Comparison of ENCODE assay signal across 1 cellular context in the genomic region with DNA sequence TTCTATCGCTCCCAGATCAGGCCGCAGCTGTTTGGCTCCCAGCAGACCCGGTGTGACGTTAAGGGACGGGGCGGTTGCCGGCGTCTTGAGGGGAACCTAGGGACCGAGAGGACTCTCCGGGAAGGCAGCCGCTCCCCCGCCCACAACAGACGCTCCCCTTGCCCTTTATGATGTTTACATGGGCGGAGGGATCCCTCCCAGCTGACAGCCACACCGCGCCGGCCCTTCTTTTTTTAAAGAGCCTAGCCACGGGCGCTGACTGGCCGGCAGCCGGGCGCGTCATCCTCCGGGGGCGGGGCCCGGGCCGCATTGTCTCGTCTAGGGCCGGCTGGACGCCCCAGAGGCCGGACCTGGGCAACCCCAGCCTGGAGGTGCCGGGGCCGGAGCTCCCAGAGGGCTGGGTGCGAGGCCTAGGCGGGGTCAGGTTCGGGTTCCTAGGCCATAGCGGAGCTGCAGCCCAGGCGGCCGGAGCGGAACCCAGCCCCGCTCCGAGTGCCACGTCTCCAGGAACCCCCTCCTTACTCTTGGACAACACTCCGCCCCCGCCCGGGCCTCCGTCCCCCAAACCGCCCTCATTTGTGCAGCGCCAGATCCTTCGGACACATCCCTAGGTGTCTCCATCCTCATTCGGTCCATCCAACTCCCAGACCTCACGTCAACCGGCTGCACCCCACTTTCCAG.
TF ChIP-seq lines count a peak whose summit lies in the region.

Gene PCAT6 (plus strand): TSS at position 340 of the 681 bp plus-strand sequence.

TF ChIP-seq in HepG2, 621 proteins besides CTCF, POLR2A, EP300 and RAD21 (continued from another document and continues in another):
- TF ChIP-seq, protein P1, sequence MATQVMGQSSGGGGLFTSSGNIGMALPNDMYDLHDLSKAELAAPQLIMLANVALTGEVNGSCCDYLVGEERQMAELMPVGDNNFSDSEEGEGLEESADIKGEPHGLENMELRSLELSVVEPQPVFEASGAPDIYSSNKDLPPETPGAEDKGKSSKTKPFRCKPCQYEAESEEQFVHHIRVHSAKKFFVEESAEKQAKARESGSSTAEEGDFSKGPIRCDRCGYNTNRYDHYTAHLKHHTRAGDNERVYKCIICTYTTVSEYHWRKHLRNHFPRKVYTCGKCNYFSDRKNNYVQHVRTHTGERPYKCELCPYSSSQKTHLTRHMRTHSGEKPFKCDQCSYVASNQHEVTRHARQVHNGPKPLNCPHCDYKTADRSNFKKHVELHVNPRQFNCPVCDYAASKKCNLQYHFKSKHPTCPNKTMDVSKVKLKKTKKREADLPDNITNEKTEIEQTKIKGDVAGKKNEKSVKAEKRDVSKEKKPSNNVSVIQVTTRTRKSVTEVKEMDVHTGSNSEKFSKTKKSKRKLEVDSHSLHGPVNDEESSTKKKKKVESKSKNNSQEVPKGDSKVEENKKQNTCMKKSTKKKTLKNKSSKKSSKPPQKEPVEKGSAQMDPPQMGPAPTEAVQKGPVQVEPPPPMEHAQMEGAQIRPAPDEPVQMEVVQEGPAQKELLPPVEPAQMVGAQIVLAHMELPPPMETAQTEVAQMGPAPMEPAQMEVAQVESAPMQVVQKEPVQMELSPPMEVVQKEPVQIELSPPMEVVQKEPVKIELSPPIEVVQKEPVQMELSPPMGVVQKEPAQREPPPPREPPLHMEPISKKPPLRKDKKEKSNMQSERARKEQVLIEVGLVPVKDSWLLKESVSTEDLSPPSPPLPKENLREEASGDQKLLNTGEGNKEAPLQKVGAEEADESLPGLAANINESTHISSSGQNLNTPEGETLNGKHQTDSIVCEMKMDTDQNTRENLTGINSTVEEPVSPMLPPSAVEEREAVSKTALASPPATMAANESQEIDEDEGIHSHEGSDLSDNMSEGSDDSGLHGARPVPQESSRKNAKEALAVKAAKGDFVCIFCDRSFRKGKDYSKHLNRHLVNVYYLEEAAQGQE (IDR thresholded peaks at IDR 0.05; ENCODE audit: borderline replicate concordance in 1 of 2, low read depth in 1 of 2, low read length in 2 of 2): 0 out of 4 replicates have a peak, but pooled peaks of 1 of the 2 experiments have one; percentile 6
- TF ChIP-seq NR2F1 (CRISPR knock-in tag; IDR thresholded peaks at IDR 0.05) (0 out of 4 replicates have a peak, but pooled peaks of 1 of the 2 experiments have one; percentile 27), ZNF597 (CRISPR knock-in tag; IDR thresholded peaks at IDR 0.05) (no peak), ZNF781 (CRISPR knock-in tag; IDR thresholded peaks at IDR 0.05; ENCODE audit: borderline replicate concordance, not compliant biosample characterization) (no peak), ZNF605 (CRISPR knock-in tag; IDR thresholded peaks at IDR 0.05) (peak; percentile 67), BRF2 (CRISPR knock-in tag; IDR thresholded peaks at IDR 0.05) (0 out of 2 replicates have a peak, but pooled peaks have one; percentile 55), HIVEP1 (CRISPR knock-in tag; IDR thresholded peaks at IDR 0.05) (peak; percentile 76), MTA3 (CRISPR knock-in tag; IDR thresholded peaks at IDR 0.05) (no peak), SMAD9 (CRISPR knock-in tag; IDR thresholded peaks at IDR 0.05) (0 out of 2 replicates have a peak, but pooled peaks have one; percentile 56), HNF4A (CRISPR knock-in tag; IDR thresholded peaks at IDR 0.05) (peak; percentile 13; the same call in 1 of the 2 replicates), EHMT2 (IDR thresholded peaks at IDR 0.05; ENCODE audit: borderline replicate concordance, low read depth, low read length) (no peak), CHD4 (IDR thresholded peaks at IDR 0.05; ENCODE audit: borderline replicate concordance, low read length) (0 out of 2 replicates have a peak, but pooled peaks have one; percentile 9), ZBTB42 (CRISPR knock-in tag; IDR thresholded peaks at IDR 0.05) (peak; percentile 61; the same call in 1 of the 2 replicates), KLF15 (CRISPR knock-in tag; IDR thresholded peaks at IDR 0.05; ENCODE audit: borderline replicate concordance) (peak; percentile 10; the same call in 1 of the 2 replicates), ZNF720 (CRISPR knock-in tag; IDR thresholded peaks at IDR 0.05) (no peak)
- TF ChIP-seq, protein P2, sequence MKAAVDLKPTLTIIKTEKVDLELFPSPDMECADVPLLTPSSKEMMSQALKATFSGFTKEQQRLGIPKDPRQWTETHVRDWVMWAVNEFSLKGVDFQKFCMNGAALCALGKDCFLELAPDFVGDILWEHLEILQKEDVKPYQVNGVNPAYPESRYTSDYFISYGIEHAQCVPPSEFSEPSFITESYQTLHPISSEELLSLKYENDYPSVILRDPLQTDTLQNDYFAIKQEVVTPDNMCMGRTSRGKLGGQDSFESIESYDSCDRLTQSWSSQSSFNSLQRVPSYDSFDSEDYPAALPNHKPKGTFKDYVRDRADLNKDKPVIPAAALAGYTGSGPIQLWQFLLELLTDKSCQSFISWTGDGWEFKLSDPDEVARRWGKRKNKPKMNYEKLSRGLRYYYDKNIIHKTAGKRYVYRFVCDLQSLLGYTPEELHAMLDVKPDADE (CRISPR knock-in tag; IDR thresholded peaks at IDR 0.05): no peak
- TF ChIP-seq, protein P3, sequence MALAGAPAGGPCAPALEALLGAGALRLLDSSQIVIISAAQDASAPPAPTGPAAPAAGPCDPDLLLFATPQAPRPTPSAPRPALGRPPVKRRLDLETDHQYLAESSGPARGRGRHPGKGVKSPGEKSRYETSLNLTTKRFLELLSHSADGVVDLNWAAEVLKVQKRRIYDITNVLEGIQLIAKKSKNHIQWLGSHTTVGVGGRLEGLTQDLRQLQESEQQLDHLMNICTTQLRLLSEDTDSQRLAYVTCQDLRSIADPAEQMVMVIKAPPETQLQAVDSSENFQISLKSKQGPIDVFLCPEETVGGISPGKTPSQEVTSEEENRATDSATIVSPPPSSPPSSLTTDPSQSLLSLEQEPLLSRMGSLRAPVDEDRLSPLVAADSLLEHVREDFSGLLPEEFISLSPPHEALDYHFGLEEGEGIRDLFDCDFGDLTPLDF (CRISPR knock-in tag; IDR thresholded peaks at IDR 0.05): peak; percentile 58
- TF ChIP-seq, protein P4, sequence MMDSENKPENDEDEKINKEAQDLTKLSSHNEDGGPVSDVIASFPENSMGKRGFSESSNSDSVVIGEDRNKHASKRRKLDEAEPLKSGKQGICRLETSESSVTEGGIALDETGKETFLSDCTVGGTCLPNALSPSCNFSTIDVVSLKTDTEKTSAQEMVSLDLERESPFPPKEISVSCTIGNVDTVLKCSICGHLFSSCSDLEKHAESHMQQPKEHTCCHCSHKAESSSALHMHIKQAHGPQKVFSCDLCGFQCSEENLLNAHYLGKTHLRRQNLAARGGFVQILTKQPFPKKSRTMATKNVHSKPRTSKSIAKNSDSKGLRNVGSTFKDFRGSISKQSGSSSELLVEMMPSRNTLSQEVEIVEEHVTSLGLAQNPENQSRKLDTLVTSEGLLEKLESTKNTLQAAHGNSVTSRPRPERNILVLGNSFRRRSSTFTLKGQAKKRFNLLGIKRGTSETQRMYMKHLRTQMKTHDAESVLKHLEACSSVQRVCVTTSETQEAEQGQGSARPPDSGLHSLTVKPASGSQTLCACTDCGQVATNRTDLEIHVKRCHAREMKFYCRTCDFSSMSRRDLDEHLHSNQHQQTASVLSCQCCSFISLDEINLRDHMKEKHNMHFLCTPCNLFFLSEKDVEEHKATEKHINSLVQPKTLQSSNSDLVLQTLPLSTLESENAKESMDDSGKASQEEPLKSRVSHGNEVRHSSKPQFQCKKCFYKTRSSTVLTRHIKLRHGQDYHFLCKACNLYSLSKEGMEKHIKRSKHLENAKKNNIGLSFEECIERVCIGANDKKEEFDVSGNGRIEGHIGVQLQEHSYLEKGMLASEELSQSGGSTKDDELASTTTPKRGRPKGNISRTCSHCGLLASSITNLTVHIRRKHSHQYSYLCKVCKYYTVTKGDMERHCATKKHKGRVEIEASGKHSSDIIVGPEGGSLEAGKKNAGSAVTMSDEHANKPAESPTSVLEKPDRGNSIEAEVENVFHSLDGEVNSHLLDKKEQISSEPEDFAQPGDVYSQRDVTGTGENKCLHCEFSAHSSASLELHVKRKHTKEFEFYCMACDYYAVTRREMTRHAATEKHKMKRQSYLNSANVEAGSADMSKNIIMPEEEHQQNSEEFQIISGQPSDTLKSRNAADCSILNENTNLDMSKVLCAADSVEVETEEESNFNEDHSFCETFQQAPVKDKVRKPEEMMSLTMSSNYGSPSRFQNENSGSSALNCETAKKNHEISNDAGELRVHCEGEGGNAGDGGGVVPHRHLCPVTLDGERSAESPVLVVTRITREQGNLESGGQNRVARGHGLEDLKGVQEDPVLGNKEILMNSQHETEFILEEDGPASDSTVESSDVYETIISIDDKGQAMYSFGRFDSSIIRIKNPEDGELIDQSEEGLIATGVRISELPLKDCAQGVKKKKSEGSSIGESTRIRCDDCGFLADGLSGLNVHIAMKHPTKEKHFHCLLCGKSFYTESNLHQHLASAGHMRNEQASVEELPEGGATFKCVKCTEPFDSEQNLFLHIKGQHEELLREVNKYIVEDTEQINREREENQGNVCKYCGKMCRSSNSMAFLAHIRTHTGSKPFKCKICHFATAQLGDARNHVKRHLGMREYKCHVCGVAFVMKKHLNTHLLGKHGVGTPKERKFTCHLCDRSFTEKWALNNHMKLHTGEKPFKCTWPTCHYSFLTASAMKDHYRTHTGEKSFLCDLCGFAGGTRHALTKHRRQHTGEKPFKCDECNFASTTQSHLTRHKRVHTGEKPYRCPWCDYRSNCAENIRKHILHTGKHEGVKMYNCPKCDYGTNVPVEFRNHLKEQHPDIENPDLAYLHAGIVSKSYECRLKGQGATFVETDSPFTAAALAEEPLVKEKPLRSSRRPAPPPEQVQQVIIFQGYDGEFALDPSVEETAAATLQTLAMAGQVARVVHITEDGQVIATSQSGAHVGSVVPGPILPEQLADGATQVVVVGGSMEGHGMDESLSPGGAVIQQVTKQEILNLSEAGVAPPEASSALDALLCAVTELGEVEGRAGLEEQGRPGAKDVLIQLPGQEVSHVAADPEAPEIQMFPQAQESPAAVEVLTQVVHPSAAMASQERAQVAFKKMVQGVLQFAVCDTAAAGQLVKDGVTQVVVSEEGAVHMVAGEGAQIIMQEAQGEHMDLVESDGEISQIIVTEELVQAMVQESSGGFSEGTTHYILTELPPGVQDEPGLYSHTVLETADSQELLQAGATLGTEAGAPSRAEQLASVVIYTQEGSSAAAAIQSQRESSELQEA (CRISPR knock-in tag; IDR thresholded peaks at IDR 0.05; ENCODE audit: not compliant biosample characterization): peak; percentile 51
- TF ChIP-seq, protein P5, sequence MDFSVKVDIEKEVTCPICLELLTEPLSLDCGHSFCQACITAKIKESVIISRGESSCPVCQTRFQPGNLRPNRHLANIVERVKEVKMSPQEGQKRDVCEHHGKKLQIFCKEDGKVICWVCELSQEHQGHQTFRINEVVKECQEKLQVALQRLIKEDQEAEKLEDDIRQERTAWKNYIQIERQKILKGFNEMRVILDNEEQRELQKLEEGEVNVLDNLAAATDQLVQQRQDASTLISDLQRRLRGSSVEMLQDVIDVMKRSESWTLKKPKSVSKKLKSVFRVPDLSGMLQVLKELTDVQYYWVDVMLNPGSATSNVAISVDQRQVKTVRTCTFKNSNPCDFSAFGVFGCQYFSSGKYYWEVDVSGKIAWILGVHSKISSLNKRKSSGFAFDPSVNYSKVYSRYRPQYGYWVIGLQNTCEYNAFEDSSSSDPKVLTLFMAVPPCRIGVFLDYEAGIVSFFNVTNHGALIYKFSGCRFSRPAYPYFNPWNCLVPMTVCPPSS (IDR thresholded peaks at IDR 0.05): no peak
- TF ChIP-seq, protein P6, sequence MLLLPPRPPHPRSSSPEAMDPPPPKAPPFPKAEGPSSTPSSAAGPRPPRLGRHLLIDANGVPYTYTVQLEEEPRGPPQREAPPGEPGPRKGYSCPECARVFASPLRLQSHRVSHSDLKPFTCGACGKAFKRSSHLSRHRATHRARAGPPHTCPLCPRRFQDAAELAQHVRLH (CRISPR knock-in tag; IDR thresholded peaks at IDR 0.05; ENCODE audit: borderline replicate concordance, low read depth): peak; percentile 52; the same call in 1 of the 2 replicates
- TF ChIP-seq, protein P7, sequence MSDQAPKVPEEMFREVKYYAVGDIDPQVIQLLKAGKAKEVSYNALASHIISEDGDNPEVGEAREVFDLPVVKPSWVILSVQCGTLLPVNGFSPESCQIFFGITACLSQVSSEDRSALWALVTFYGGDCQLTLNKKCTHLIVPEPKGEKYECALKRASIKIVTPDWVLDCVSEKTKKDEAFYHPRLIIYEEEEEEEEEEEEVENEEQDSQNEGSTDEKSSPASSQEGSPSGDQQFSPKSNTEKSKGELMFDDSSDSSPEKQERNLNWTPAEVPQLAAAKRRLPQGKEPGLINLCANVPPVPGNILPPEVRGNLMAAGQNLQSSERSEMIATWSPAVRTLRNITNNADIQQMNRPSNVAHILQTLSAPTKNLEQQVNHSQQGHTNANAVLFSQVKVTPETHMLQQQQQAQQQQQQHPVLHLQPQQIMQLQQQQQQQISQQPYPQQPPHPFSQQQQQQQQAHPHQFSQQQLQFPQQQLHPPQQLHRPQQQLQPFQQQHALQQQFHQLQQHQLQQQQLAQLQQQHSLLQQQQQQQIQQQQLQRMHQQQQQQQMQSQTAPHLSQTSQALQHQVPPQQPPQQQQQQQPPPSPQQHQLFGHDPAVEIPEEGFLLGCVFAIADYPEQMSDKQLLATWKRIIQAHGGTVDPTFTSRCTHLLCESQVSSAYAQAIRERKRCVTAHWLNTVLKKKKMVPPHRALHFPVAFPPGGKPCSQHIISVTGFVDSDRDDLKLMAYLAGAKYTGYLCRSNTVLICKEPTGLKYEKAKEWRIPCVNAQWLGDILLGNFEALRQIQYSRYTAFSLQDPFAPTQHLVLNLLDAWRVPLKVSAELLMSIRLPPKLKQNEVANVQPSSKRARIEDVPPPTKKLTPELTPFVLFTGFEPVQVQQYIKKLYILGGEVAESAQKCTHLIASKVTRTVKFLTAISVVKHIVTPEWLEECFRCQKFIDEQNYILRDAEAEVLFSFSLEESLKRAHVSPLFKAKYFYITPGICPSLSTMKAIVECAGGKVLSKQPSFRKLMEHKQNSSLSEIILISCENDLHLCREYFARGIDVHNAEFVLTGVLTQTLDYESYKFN (CRISPR knock-in tag; conservative IDR thresholded peaks at IDR 0.05): peak; percentile 35
- TF ChIP-seq, protein P8, sequence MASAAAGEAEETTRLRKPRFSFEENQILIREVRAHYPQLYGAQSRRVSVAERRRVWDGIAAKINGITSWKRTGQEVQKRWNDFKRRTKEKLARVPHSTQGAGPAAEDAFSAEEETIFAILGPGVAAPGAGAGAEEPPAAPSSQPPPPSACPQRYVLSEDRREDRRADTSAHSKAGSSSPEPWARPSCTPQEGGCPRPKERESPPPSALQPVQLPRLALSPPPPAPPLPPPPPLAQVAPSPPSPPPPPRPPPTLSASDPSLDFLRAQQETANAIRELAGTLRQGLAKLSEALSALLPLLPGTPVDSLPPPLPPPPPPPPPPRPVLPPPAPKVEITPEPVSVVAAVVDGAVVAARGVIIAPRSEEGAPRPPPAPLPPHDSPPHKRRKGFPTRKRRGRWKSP (CRISPR knock-in tag; IDR thresholded peaks at IDR 0.05): peak; percentile 68; the same call in 1 of the 2 replicates
